ENCODE assay signal across 8 cellular contexts in the genomic region with DNA sequence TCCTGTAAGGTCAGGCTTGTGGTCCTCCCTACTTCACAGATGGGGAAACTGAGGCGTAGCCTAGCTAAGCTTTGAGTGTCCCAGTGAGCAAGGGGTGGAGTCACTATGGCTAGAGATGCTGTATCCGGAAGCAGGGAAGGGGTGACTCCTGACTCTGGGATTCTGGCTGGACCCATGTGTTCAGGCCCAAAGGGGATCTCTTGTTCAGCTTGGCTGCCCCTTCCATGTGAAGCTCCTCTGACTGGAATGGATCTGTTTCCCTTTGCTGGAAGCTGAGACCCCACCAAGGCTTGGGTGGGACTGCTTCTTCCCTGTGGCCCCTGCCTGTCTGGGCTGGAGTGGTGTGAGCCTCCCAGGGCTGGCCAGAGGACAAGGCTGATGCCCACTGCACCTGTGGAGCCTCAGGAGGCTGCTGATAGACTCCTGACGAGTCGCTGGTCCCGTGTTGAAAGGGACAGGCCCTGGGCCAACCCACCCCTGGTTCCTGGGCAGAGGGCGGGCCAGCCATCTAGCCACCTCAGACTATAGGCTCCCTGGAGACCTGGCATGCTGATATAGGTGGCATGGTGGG. TPM values are rescaled to one million over a fixed set of nuclear protein-coding genes. Genes with fewer than 3 reads are reported as not detected.
A peak's percentile ranks its signal among the peaks of the same experiment; 100 is the strongest.
DNase-seq lines count a peak whose midpoint lies in the region; ATAC-seq and TF ChIP-seq lines count a peak whose summit lies in the region.

No MANE protein-coding gene starts in this region.

- H3K27ac ChIP-seq in GM23338 (ENCODE audit: low read depth) (no peak overlapping the region), gastrocnemius medialis (peak overlapping the region; percentile 96 to 98 (median 98))

- DNase-seq in GM23338 (ENCODE audit: low spot score) (no peak), glutamatergic neuron (no peak), gastrocnemius medialis (peak; percentile 74 to 89), left colon (no peak), MV-4-11 (lab: John Stamatoyannopoulos, UW) (no peak)
- DNase-seq in stimulated activated naive CD4-positive, alpha-beta T cell (lab: John Stamatoyannopoulos, UW): no peak

- H3K27me3 ChIP-seq in GM23338 (ENCODE audit: insufficient read depth) (peaks cover 16% of the 10 kb centered on the region), gastrocnemius medialis (no peaks in the 10 kb centered on the region)

- H3K9me3 Mint-ChIP-seq in GM23338 (no peaks in the 10 kb centered on the region), glutamatergic neuron (ENCODE audit: unreplicated experiment) (peaks cover 12% of the 10 kb centered on the region)

- H3K36me3 ChIP-seq in GM23338 (ENCODE audit: insufficient read depth) (no peaks in the 10 kb centered on the region), gastrocnemius medialis (no peaks in the 10 kb centered on the region)

- in situ Hi-C loops in gastrocnemius medialis (cut with MboI; ENCODE audit: low sequenced_read_pairs in 4 of 4): loop anchor here in 2 of 4 donors (10.0 to 25.0 kb wide), 3 partner anchors 757 to 887 kb away; a partner anchor contains a TSS

- H3K4me3 Mint-ChIP-seq in GM23338 (peak overlapping the region; percentile 87), glutamatergic neuron (ENCODE audit: unreplicated experiment) (peak overlapping the region; percentile 61)

- H3K4me1 Mint-ChIP-seq in GM23338 (peaks cover 13% of the 10 kb centered on the region), glutamatergic neuron (ENCODE audit: low read depth, unreplicated experiment) (peaks cover 11% of the 10 kb centered on the region)

- H3K4me3 ChIP-seq in GM23338 (peak overlapping the region; percentile 87), WI38 (ENCODE audit: low read depth, low read length) (peak overlapping the region; percentile 79), gastrocnemius medialis (peak overlapping the region; percentile 80 to 88 (median 84))

- intact Hi-C loops in gastrocnemius medialis (cut with DNase I; ENCODE audit: low total_unique reads) (loop anchor here (1.0 to 5.0 kb wide), 3 partner anchors 7 to 767 kb away; a partner anchor contains a TSS), left colon (cut with DNase I, micrococcal nuclease) (loop anchor here in 1 of 2 donors (5.0 kb wide), 1 partner anchor 769 kb away; a partner anchor contains a TSS)

- peak overlapping the region; percentile 96 for H3K4me2 ChIP-seq in GM23338

- H3K36me3 Mint-ChIP-seq in GM23338 (ENCODE audit: low read depth): peaks cover 13% of the 10 kb centered on the region; the same call in 2 of the 3 replicates
- H3K36me3 Mint-ChIP-seq in glutamatergic neuron (ENCODE audit: unreplicated experiment): no peaks in the 10 kb centered on the region

- no peak overlapping the region for H3K27ac Mint-ChIP-seq in GM23338
- no peak overlapping the region for H3K27ac Mint-ChIP-seq in glutamatergic neuron (ENCODE audit: unreplicated experiment)

- no peaks in the 10 kb centered on the region for H3K9me2 ChIP-seq in GM23338 (ENCODE audit: insufficient read depth)

- H3K79me2 ChIP-seq in GM23338 (replicated peaks; ENCODE audit: insufficient read depth): peaks cover 14% of the 10 kb centered on the region

- peaks cover 7% of the 10 kb centered on the region for H3F3A ChIP-seq in GM23338 (replicated peaks; ENCODE audit: low read depth)

- peak; percentile 76 to 78 for TF ChIP-seq POLR2A in gastrocnemius medialis (IDR thresholded peaks at IDR 0.05)

- no peaks in the 10 kb centered on the region for H3K9me3 ChIP-seq in gastrocnemius medialis

- H3K27me3 Mint-ChIP-seq in GM23338 (ENCODE audit: insufficient read depth, low read depth, poor library complexity) (peaks cover 22% of the 10 kb centered on the region), glutamatergic neuron (ENCODE audit: unreplicated experiment) (peaks cover 8% of the 10 kb centered on the region)

- peak overlapping the region; percentile 92 for H2AFZ ChIP-seq in GM23338

- peaks cover 12% of the 10 kb centered on the region for H3K4me1 ChIP-seq in GM23338 (ENCODE audit: insufficient read depth)
- peaks cover 49 to 54% of the 10 kb centered on the region in 2 donors for H3K4me1 ChIP-seq in gastrocnemius medialis

- no peak for ATAC-seq in GM23338
- ATAC-seq in gastrocnemius medialis: peak; percentile 23 to 31
- ATAC-seq in GM21737 (IDR thresholded peaks at IDR 0.05; ENCODE audit: unreplicated experiment): no peak
- ATAC-seq in left colon: no peak

- TF ChIP-seq CTCF in GM23338 (conservative IDR thresholded peaks at IDR 0.05; ENCODE audit: low read depth in 2 of 2) (no peak), WI38 (IDR thresholded peaks at IDR 0.05; ENCODE audit: low read depth, low read length) (no peak), glutamatergic neuron (IDR thresholded peaks at IDR 0.05; ENCODE audit: partially characterized antibody, unreplicated experiment) (no peak), gastrocnemius medialis (IDR thresholded peaks at IDR 0.05 in 4 of 5, conservative IDR thresholded peaks at IDR 0.05 in 1 of 5) (no peak)

- peaks cover 6% of the 10 kb centered on the region for H4K20me1 ChIP-seq in GM23338 (replicated peaks; ENCODE audit: insufficient read depth)

TF ChIP-seq in GM23338, 12 proteins besides CTCF, POLR2A, EP300 and RAD21:
- TF ChIP-seq, protein P1, sequence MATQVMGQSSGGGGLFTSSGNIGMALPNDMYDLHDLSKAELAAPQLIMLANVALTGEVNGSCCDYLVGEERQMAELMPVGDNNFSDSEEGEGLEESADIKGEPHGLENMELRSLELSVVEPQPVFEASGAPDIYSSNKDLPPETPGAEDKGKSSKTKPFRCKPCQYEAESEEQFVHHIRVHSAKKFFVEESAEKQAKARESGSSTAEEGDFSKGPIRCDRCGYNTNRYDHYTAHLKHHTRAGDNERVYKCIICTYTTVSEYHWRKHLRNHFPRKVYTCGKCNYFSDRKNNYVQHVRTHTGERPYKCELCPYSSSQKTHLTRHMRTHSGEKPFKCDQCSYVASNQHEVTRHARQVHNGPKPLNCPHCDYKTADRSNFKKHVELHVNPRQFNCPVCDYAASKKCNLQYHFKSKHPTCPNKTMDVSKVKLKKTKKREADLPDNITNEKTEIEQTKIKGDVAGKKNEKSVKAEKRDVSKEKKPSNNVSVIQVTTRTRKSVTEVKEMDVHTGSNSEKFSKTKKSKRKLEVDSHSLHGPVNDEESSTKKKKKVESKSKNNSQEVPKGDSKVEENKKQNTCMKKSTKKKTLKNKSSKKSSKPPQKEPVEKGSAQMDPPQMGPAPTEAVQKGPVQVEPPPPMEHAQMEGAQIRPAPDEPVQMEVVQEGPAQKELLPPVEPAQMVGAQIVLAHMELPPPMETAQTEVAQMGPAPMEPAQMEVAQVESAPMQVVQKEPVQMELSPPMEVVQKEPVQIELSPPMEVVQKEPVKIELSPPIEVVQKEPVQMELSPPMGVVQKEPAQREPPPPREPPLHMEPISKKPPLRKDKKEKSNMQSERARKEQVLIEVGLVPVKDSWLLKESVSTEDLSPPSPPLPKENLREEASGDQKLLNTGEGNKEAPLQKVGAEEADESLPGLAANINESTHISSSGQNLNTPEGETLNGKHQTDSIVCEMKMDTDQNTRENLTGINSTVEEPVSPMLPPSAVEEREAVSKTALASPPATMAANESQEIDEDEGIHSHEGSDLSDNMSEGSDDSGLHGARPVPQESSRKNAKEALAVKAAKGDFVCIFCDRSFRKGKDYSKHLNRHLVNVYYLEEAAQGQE (IDR thresholded peaks at IDR 0.05; ENCODE audit: unreplicated experiment): no peak
- TF ChIP-seq POLR2AphosphoS5 (IDR thresholded peaks at IDR 0.05; ENCODE audit: low read depth) (no peak), ZNF331 (CRISPR knock-in tag; IDR thresholded peaks at IDR 0.05; ENCODE audit: low read depth) (no peak)

RNA-seq across cellular contexts. Expression of a gene that starts 1.0 kb away (rescaled TPM):
- total RNA-seq in GM23338 (2014; rRNA removed; shearing (Covaris generic)): 44.9 and 51.1 TPM in 2 replicates
- 16.5 and 17.2 TPM in 2 replicates for polyA plus RNA-seq in GM23338 (2016; fragmentation: Nextera tagmentation; extraction: Ambion mirVana)
- total RNA-seq in glutamatergic neuron (ENCODE audit: unreplicated experiment) (10.7 TPM), gastrocnemius medialis (100 to 1,000 TPM; 235 to 466 (median 387) TPM), left colon (10 to 100 TPM; 31.7 to 33.6 TPM)

RNA-seq across cellular contexts. Expression of a gene that starts 6.4 kb away (rescaled TPM):
- total RNA-seq in GM23338 (2014; rRNA removed; shearing (Covaris generic)): 2.7 and 3.6 TPM in 2 replicates
- polyA plus RNA-seq in GM23338 (2016; fragmentation: Nextera tagmentation; extraction: Ambion mirVana): 2.1 and 2.2 TPM in 2 replicates
- 6.0 TPM for total RNA-seq in glutamatergic neuron (ENCODE audit: unreplicated experiment)
- 10 to 100 TPM in 2 of 4 donors, 1 to 10 TPM in 2; 3.3 to 50.5 (median 20.3) TPM for total RNA-seq in gastrocnemius medialis
- 10 to 100 TPM; 14.4 to 19.9 TPM for total RNA-seq in left colon

RNA-seq across cellular contexts. Expression of a gene that starts 48.7 kb away (rescaled TPM):
- 5.6 and 8.5 TPM in 2 replicates for total RNA-seq in GM23338 (2014; rRNA removed; shearing (Covaris generic))
- polyA plus RNA-seq in GM23338 (2016; fragmentation: Nextera tagmentation; extraction: Ambion mirVana): 10.1 and 11.0 TPM in 2 replicates
- total RNA-seq in glutamatergic neuron (ENCODE audit: unreplicated experiment): 21.1 TPM
- 1 to 10 TPM; 4.5 to 8.1 (median 7.5) TPM for total RNA-seq in gastrocnemius medialis
- total RNA-seq in left colon: 10 to 100 TPM; 21.9 to 24.8 TPM

RNA-seq across cellular contexts. Expression of a gene that starts 50.4 kb away (rescaled TPM):
- 7.7 and 10.3 TPM in 2 replicates for total RNA-seq in GM23338 (2014; rRNA removed; shearing (Covaris generic))
- 2.4 TPM in 2 replicates for polyA plus RNA-seq in GM23338 (2016; fragmentation: Nextera tagmentation; extraction: Ambion mirVana)
- total RNA-seq in glutamatergic neuron (ENCODE audit: unreplicated experiment) (13.0 TPM), gastrocnemius medialis (10 to 100 TPM; 12.6 to 27.4 (median 15.4) TPM), left colon (1 to 10 TPM; 2.1 to 2.8 TPM)

RNA-seq across cellular contexts. Expression of a gene that starts 56.7 kb away (rescaled TPM):
- total RNA-seq in GM23338 (2014; rRNA removed; shearing (Covaris generic)): 5.6 and 6.1 TPM in 2 replicates
- polyA plus RNA-seq in GM23338 (2016; fragmentation: Nextera tagmentation; extraction: Ambion mirVana): 2.2 and 2.4 TPM in 2 replicates
- total RNA-seq in glutamatergic neuron (ENCODE audit: unreplicated experiment): 13.4 TPM
- total RNA-seq in gastrocnemius medialis: 1 to 10 TPM in 1 of 4 donors, under 1 TPM in 3; 0.61 to 3.1 (median 0.73) TPM
- total RNA-seq in left colon: under 1 TPM; 0.09 to 0.34 TPM

Comparison
In these comparisons a context has a peak if more than half of its experiments do, and no peak if none do; other contexts are left out.
1. ATAC-seq: peak in gastrocnemius medialis (2 of 2); none in GM23338 (single experiment), GM21737 (single experiment) and left colon (single experiment).
2. DNase-seq: peak in gastrocnemius medialis (2 of 2); none in GM23338 (single experiment), glutamatergic neuron (single experiment), stimulated activated naive CD4-positive, alpha-beta T cell (0 of 6), left colon (0 of 2) and MV-4-11 (single experiment).
3. Peak in every context shown above with its lines, with median percentiles within 50 percentile points of each other: H3K4me3 ChIP-seq.